22 cellular contexts compared by ENCODE assay signal in the genomic region with DNA sequence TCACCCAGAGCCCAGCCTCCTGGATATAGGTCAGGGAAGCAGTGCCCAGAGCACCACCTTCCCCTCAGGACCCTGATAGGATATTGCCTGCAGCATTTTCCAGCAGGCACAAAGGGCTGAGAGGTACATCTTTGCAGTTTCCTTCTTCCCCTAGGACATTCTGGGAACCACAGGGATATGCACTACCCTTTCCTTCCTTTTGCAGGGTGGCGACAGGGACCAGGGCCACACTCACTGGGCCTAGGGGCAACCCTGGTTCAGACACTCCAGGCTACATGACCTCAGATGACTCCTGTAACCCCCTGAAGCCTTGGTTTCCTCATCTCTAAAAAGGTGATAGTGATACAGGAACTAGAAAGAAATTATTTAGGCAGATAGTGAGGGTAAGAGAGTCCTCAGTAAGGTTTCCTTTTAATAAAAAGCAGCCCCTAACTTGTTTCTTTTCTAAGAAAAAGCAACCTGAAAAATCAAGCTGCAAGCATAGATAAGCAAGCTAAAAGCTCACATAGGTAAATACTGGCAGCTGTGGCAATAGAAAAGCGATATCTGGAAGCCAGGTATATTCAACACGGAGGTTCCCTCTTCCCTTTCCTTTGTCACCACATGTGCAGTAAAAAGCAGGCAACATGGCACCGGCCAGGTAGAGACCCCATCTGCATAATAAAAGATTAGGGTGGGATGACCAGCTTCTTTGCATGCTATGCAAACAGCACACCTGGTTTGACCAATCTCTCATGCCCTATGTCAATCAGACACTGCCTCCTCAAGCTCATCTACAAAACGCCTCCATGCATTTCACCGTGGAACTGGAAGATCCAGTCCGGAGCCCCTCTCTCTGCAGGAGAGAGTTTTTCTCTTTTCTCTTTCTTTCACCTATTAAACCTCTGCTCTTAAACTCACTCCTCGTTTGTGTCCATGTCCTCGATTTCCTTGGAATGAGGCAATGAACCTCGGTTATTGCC. TPM values are rescaled to one million over a fixed set of nuclear protein-coding genes. Genes with fewer than 3 reads are reported as not detected.
A peak's percentile ranks its signal among the peaks of the same experiment; 100 is the strongest.
DNase-seq lines count a peak whose midpoint lies in the region; ATAC-seq and TF ChIP-seq lines count a peak whose summit lies in the region.
"Had no signal": no experiment of that assay in that cellular context is flagged by ENCODE, and none has a peak within 500 bp of the region (broad histone marks: within the 10 kb centered on the region; RNA-seq: fewer than 3 reads in every experiment).

No MANE protein-coding gene starts in this region.

- H3K36me3 ChIP-seq in body of pancreas (replicated peaks in 1 of 2; ENCODE audit: insufficient read depth in 1 of 2, low read depth in 2 of 2), result no peaks in the 10 kb centered on the region

- H3K4me1 Mint-ChIP-seq in nephron progenitor cell, result peaks cover 17% of the 10 kb centered on the region
- peaks cover 5% of the 10 kb centered on the region for H3K4me1 Mint-ChIP-seq in MCF 10A (ENCODE audit: insufficient read depth, unreplicated experiment)
- H3K4me1 Mint-ChIP-seq in HFFc6 (ENCODE audit: low read depth), result peaks cover 22% of the 10 kb centered on the region

- peaks cover 25% of the 10 kb centered on the region for H3K4me1 ChIP-seq in body of pancreas

- no peaks in the 10 kb centered on the region for H3K36me3 Mint-ChIP-seq in nephron progenitor cell (ENCODE audit: low read depth)
- H3K36me3 Mint-ChIP-seq in MCF 10A (ENCODE audit: insufficient read depth, unreplicated experiment), result no peaks in the 10 kb centered on the region
- H3K36me3 Mint-ChIP-seq in HFFc6 (ENCODE audit: low read depth), result no peaks in the 10 kb centered on the region

- TF ChIP-seq CTCF in body of pancreas (IDR thresholded peaks at IDR 0.05), result no peak
- TF ChIP-seq CTCF in nephron progenitor cell (IDR thresholded peaks at IDR 0.05), result no peak
- no peak for TF ChIP-seq CTCF in MCF 10A (IDR thresholded peaks at IDR 0.05; ENCODE audit: unreplicated experiment)
- TF ChIP-seq CTCF in HFFc6 (IDR thresholded peaks at IDR 0.05), result no peak

- H3K9me3 ChIP-seq in body of pancreas, result no peaks in the 10 kb centered on the region

- POLR2A ChIA-PET in MCF 10A (lab: Yijun Ruan, JAX), result no interaction called here

- 42 to 51% methylated on average over 10 of the region's 10 CpGs for WGBS in body of pancreas, 2 donors

- H3K27me3 ChIP-seq in body of pancreas, result no peaks in the 10 kb centered on the region

- H3K4me3 ChIP-seq in body of pancreas, result no peak overlapping the region

- DNase-seq in DMS53 (lab: John Stamatoyannopoulos, UW) (peak; percentile 63), NCI-H146 treated with DMSO at 0.1 percent for 48 hours (lab: John Stamatoyannopoulos, UW; ENCODE audit: unreplicated experiment) (peak; percentile 89), body of pancreas (peak in 1 of 4 donors; percentile 25), nephron progenitor cell (no peak), MCF 10A (ENCODE audit: unreplicated experiment) (no peak), iPS-NIHi7 (ENCODE audit: extremely low spot score) (no peak), HFFc6 (no peak)
- DNase-seq: activated CD4-positive, alpha-beta T cell treated with anti-CD3 and anti-CD28 coated beads for 36 hours; caudate nucleus; GDM1; immature natural killer cell; NCI-H2107; RPMI8226 had no signal

- H3K9me3 Mint-ChIP-seq in nephron progenitor cell, result peaks cover 13% of the 10 kb centered on the region
- no peaks in the 10 kb centered on the region for H3K9me3 Mint-ChIP-seq in MCF 10A (ENCODE audit: unreplicated experiment)
- no peaks in the 10 kb centered on the region for H3K9me3 Mint-ChIP-seq in HFFc6
- H3K9me3 Mint-ChIP-seq: dendritic cell treated with granulocyte-macrophage colony-stimulating factor and Interleukin-4, amounts not matched to agents 40 ng/mL and 50 ng/mL, for 4 days; neural crest cell had no signal

- H3K27ac Mint-ChIP-seq in nephron progenitor cell (peak overlapping the region; percentile 12), MCF 10A (ENCODE audit: low read depth, unreplicated experiment) (no peak overlapping the region), HFFc6 (no peak overlapping the region)
- H3K27ac Mint-ChIP-seq: activated CD4-positive, alpha-beta T cell treated with anti-CD3 and anti-CD28 coated beads for 36 hours; activated naive CD4-positive, alpha-beta T cell treated with anti-CD3 and anti-CD28 coated beads, Interleukin-2, amount 50 U/mL, for 24 hours; dendritic cell treated with granulocyte-macrophage colony-stimulating factor and Interleukin-4, amounts not matched to agents 40 ng/mL and 50 ng/mL, for 4 days; T-helper 1 cell treated with Interleukin-12 subunit alpha and Interleukin-12 subunit beta and Interleukin-4 antibody, amounts not matched to agents 30 μg/mL and 1 μg/mL, for 36 hours had no signal

- H3K27me3 Mint-ChIP-seq in nephron progenitor cell (ENCODE audit: low read depth, poor library complexity), result peaks cover 24% of the 10 kb centered on the region
- peaks cover 40% of the 10 kb centered on the region for H3K27me3 Mint-ChIP-seq in MCF 10A (ENCODE audit: insufficient read depth, unreplicated experiment)
- H3K27me3 Mint-ChIP-seq in HFFc6 (ENCODE audit: insufficient read depth), result peaks cover 7% of the 10 kb centered on the region; the same call in 1 of the 2 replicates

- TF ChIP-seq POLR2A in body of pancreas (IDR thresholded peaks at IDR 0.05), result no peak

- H3K4me3 Mint-ChIP-seq in nephron progenitor cell (no peak overlapping the region), MCF 10A (ENCODE audit: unreplicated experiment) (no peak overlapping the region), HFFc6 (no peak overlapping the region)
- H3K4me3 Mint-ChIP-seq: activated CD4-positive, alpha-beta T cell treated with anti-CD3 and anti-CD28 coated beads for 36 hours; activated naive CD4-positive, alpha-beta T cell treated with anti-CD3 and anti-CD28 coated beads, Interleukin-2, amount 50 U/mL, for 24 hours; dendritic cell treated with granulocyte-macrophage colony-stimulating factor and Interleukin-4, amounts not matched to agents 40 ng/mL and 50 ng/mL, for 4 days; immature natural killer cell; neural crest cell; T-helper 1 cell treated with Interleukin-12 subunit alpha and Interleukin-12 subunit beta and Interleukin-4 antibody, amounts not matched to agents 30 μg/mL and 1 μg/mL, for 36 hours had no signal

- no peak for ATAC-seq in body of pancreas
- ATAC-seq: activated CD4-positive, alpha-beta T cell treated with anti-CD3 and anti-CD28 coated beads for 36 hours; sciatic nerve had no signal

- peak overlapping the region in 3 of 4 donors; percentile 9 to 50 (median 43) for H3K27ac ChIP-seq in body of pancreas
- H3K27ac ChIP-seq: KMS-11 had no signal

- CTCF ChIA-PET in MCF 10A (lab: Yijun Ruan, JAX), result interaction anchor here (0.7 to 13.5 kb wide), 12 partner anchors 17 to 819 kb away, joined by 3 to 464 read pairs (median 3); no protein-coding TSS in a partner anchor

- intact Hi-C loops in body of pancreas (cut with DNase I) (loop anchor here (5.0 kb wide), 1 partner anchor 479 kb away; no protein-coding TSS in a partner anchor), MCF 10A (cut with micrococcal nuclease) (loop anchor here (10.0 kb wide), 1 partner anchor 671 kb away; no protein-coding TSS in a partner anchor)

- no TSS peak for BruUV-seq in MCF 10A (replicated peaks; lab: Mats Ljungman, UMichigan)

RNA-seq across cellular contexts. Expression of a gene that starts 13.2 kb away (rescaled TPM):
- total RNA-seq in body of pancreas, result not detected
- total RNA-seq in MCF 10A (2022), result not detected in 2 replicates
- total RNA-seq in HFFc6 (2021; fragmentation: NEBNext Ultra II Directional; extraction: Animal tissue kit (Norgen Biotek cat#: 25700)), result not detected
- total RNA-seq: activated CD4-positive, alpha-beta T cell treated with anti-CD3 and anti-CD28 coated beads for 36 hours; liver; mononuclear cell; neural crest cell; urinary bladder had no signal

RNA-seq across cellular contexts. Expression of a gene that starts 43.2 kb away (rescaled TPM):
- total RNA-seq in body of pancreas (10 to 100 TPM; 12.2 to 16.9 TPM), MCF 10A (2022) (8.3 and 12.2 TPM in 2 replicates)
- total RNA-seq in HFFc6 (2021; fragmentation: NEBNext Ultra II Directional; extraction: Animal tissue kit (Norgen Biotek cat#: 25700)), result 10 to 100 TPM in 5 of 6 experiments, 1 to 10 TPM in 1; 9.9 to 15.7 (median 11.2) TPM

Comparison
In these comparisons a context has a peak if more than half of its experiments do, and no peak if none do; other contexts are left out.
1. DNase-seq: peak in DMS53 (single experiment) and NCI-H146 treated with DMSO at 0.1 percent for 48 hours (single experiment); none in nephron progenitor cell (single experiment), MCF 10A (single experiment), iPS-NIHi7 (single experiment) and HFFc6 (single experiment).